ENCODE assay signal across 15 cellular contexts in the genomic region with DNA sequence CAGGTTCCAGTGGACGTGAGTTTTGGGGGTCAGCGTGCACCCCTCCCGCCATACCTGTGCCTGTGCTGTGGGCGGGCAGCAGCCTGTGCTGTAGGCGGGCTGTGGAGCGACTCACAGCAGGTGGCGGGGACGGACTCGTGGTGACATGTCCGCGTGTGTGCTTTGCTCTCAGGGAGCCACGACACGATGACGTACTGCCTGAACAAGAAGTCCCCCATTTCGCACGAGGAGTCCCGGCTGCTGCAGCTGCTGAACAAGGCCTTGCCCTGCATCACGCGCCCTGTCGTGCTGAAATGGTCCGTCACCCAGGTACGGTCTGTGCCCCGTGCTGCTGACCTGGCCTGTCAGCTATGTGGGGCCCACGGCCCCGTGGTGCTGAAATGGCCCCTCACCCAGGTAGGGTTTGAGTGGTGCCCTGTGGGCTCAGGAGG.
"Had no signal": no experiment of that assay in that cellular context is flagged by ENCODE, and none has a peak within 500 bp of the region (broad histone marks: within the 10 kb centered on the region; RNA-seq: fewer than 3 reads in every experiment).

No MANE protein-coding gene starts in this region.

- H3K27ac ChIP-seq: adrenal gland, epithelial cell of prostate, gastroesophageal sphincter, hepatocyte, stomach, vagina had no signal

- DNase-seq: activated CD4-positive, alpha-beta T cell treated with anti-CD3 and anti-CD28 coated beads for 36 hours; activated naive CD4-positive, alpha-beta T cell treated with anti-CD3 and anti-CD28 coated beads, Interleukin-2, amount 50 U/mL, for 16 hours; activated T-cell treated with anti-CD3 and anti-CD28 coated beads, Interleukin-2, amount 50 U/mL, for 1 hour; central memory CD4-positive, alpha-beta T cell; effector memory CD8-positive, alpha-beta T cell; natural killer cell; occipital lobe; stimulated activated CD4-positive, alpha-beta T cell treated with anti-CD3 and anti-CD28 coated beads, Interleukin-4, amount 100 ng/mL, for 4 hours; stomach; T1000 had no signal

- H2AFZ ChIP-seq: hepatocyte had no signal

- H3K4me2 ChIP-seq: hepatocyte had no signal

- H3K27me3 ChIP-seq: adrenal gland, gastroesophageal sphincter, hepatocyte, stomach, vagina had no signal

- ATAC-seq: activated CD4-positive, alpha-beta T cell treated with anti-CD3 and anti-CD28 coated beads for 36 hours; effector memory CD8-positive, alpha-beta T cell; gastroesophageal sphincter; natural killer cell had no signal

- H3K4me3 ChIP-seq: adrenal gland, gastroesophageal sphincter, hepatocyte, stomach, vagina had no signal

- H3K4me1 ChIP-seq: adrenal gland, vagina had no signal

- H3K9me3 ChIP-seq: adrenal gland, gastroesophageal sphincter, stomach, vagina had no signal
